8 cellular contexts compared by ENCODE assay signal in genomic region chr9:132669329-132669635, GRCh38. TPM values are rescaled to one million over a fixed set of nuclear protein-coding genes. Genes with fewer than 3 reads are reported as not detected.
DNase-seq lines count a peak whose midpoint lies in the region; ATAC-seq and TF ChIP-seq lines count a peak whose summit lies in the region.

No MANE protein-coding gene starts in this region.

- H3K36me3 ChIP-seq in adrenal gland (replicated peaks in 1 of 2): no peaks in the 10 kb centered on the region

- no peaks in the 10 kb centered on the region for H3K9me3 ChIP-seq in adrenal gland (replicated peaks in 1 of 3)

- H3K36me3 Mint-ChIP-seq in activated CD4-positive, alpha-beta T cell treated with anti-CD3 and anti-CD28 coated beads, Interleukin-2, amount 10 ng/mL, durations not matched to agents 24 days and 14 days (ENCODE audit: low read depth): peaks cover 20% of the 10 kb centered on the region

- ATAC-seq in HG02759 (IDR thresholded peaks at IDR 0.05; ENCODE audit: unreplicated experiment): no peak

- whole genome bisulfite sequencing in adrenal gland, 4 donors: 0 to 1% (median 0%) methylated on average over 6 to 8 of the region's 8 CpGs

- H3K27me3 ChIP-seq in adrenal gland (no peaks in the 10 kb centered on the region), layer of hippocampus (ENCODE audit: control insufficient read depth, insufficient read depth, low read length) (no peaks in the 10 kb centered on the region)

- H3K27ac ChIP-seq in adrenal gland (peak overlapping the region; percentile 89 to 98 (median 93)), layer of hippocampus (ENCODE audit: low read depth, low read length) (peak overlapping the region; percentile 97), temporal lobe (ENCODE audit: low read depth, low read length) (peak overlapping the region; percentile 90)

- no peak for TF ChIP-seq CTCF in adrenal gland (IDR thresholded peaks at IDR 0.05)

- peaks cover 38% of the 10 kb centered on the region for H3K4me1 Mint-ChIP-seq in activated CD4-positive, alpha-beta T cell treated with anti-CD3 and anti-CD28 coated beads, Interleukin-2, amount 10 ng/mL, durations not matched to agents 24 days and 14 days

- peak overlapping the region; percentile 96 for H3K4me3 Mint-ChIP-seq in activated CD4-positive, alpha-beta T cell treated with anti-CD3 and anti-CD28 coated beads, Interleukin-2, amount 10 ng/mL, durations not matched to agents 24 days and 14 days

- peak overlapping the region; percentile 71 to 88 (median 82) for H3K4me3 ChIP-seq in adrenal gland

- H3K4me1 ChIP-seq in adrenal gland (replicated peaks in 1 of 2): peaks cover 16 to 44% of the 10 kb centered on the region in 2 donors

- intact Hi-C loops in activated CD4-positive, alpha-beta T cell treated with anti-CD3 and anti-CD28 coated beads, Interleukin-2, amount 10 ng/mL, durations not matched to agents 24 days and 14 days (cut with micrococcal nuclease): no loop called here
- intact Hi-C loops in adrenal gland (cut with DNase I): no loop called here

- H3K27ac Mint-ChIP-seq in activated CD4-positive, alpha-beta T cell treated with anti-CD3 and anti-CD28 coated beads, Interleukin-2, amount 10 ng/mL, durations not matched to agents 24 days and 14 days: peak overlapping the region; percentile 93

- TF ChIP-seq POLR2A in adrenal gland (IDR thresholded peaks at IDR 0.05): no peak

- DNase-seq in activated CD4-positive, alpha-beta T cell treated with anti-CD3 and anti-CD28 coated beads, Interleukin-2, amount 10 ng/mL, durations not matched to agents 24 days and 14 days: no peak
- DNase-seq in activated CD4-positive, alpha-beta T cell treated with anti-CD3 and anti-CD28 coated beads for 4 hours: no peak
- DNase-seq in adrenal gland: no peak
- no peak for DNase-seq in AG20443 (ENCODE audit: low spot score)
- DNase-seq in activated gamma-delta T cell treated with Interleukin-2 at 50 U/mL for 16 hours: no peak

- H3K27me3 Mint-ChIP-seq in activated CD4-positive, alpha-beta T cell treated with anti-CD3 and anti-CD28 coated beads, Interleukin-2, amount 10 ng/mL, durations not matched to agents 24 days and 14 days: no peaks in the 10 kb centered on the region

- no peaks in the 10 kb centered on the region for H3K9me3 Mint-ChIP-seq in activated CD4-positive, alpha-beta T cell treated with anti-CD3 and anti-CD28 coated beads, Interleukin-2, amount 10 ng/mL, durations not matched to agents 24 days and 14 days

RNA-seq across cellular contexts. Expression of gene DDX31, which starts 0.5 kb away (rescaled TPM):
- 28.2 and 31.8 TPM in 2 replicates for total RNA-seq in activated CD4-positive, alpha-beta T cell treated with anti-CD3 and anti-CD28 coated beads, Interleukin-2, amount 10 ng/mL, durations not matched to agents 24 days and 14 days
- total RNA-seq in adrenal gland (10 to 100 TPM in 3 of 8 donors, 1 to 10 TPM in 5; 7.4 to 11.4 (median 9.2) TPM), temporal lobe (5.9 TPM)
- polyA plus RNA-seq in adrenal gland: 10 to 100 TPM in 1 of 3 donors, 1 to 10 TPM in 2; 7.6 to 13.8 (median 9.9) TPM

RNA-seq across cellular contexts. Expression of gene GTF3C4, which starts 1.0 kb away (rescaled TPM):
- total RNA-seq in activated CD4-positive, alpha-beta T cell treated with anti-CD3 and anti-CD28 coated beads, Interleukin-2, amount 10 ng/mL, durations not matched to agents 24 days and 14 days: 19.4 and 19.5 TPM in 2 replicates
- 10 to 100 TPM in 6 of 8 donors, 1 to 10 TPM in 2; 8.2 to 18.5 (median 12.8) TPM for total RNA-seq in adrenal gland
- 10 to 100 TPM in 1 of 3 donors, 1 to 10 TPM in 2; 1.9 to 10.6 (median 2.4) TPM for polyA plus RNA-seq in adrenal gland
- total RNA-seq in temporal lobe: 25.1 TPM
